Comparison of ENCODE assay signal across 32 cellular contexts in genomic region chr17:61355475-61355874, GRCh38. TPM values are rescaled to one million over a fixed set of nuclear protein-coding genes. Genes with fewer than 3 reads are reported as not detected.
"Had no signal": no experiment of that assay in that cellular context is flagged by ENCODE, and none has a peak within 500 bp of the region (broad histone marks: within the 10 kb centered on the region; RNA-seq: fewer than 3 reads in every experiment).

No MANE protein-coding gene starts in this region.

- H3K27ac ChIP-seq: brain microvascular endothelial cell, coronary artery, WERI-Rb-1 had no signal

- H3K27me3 Mint-ChIP-seq: activated B cell treated with CpG ODN at 0.5 μM for 24 hours; activated CD8-positive, alpha-beta T cell treated with anti-CD3 and anti-CD28 coated beads for 36 hours; activated naive CD8-positive, alpha-beta T cell; activated T-helper 17 cell treated with anti-CD3 and anti-CD28 coated beads, Interleukin-2, amount 50 U/mL, for 72 hours; central memory CD8-positive, alpha-beta T cell; effector memory CD8-positive, alpha-beta T cell; T-helper 17 cell had no signal

- H3K27me3 ChIP-seq: brain microvascular endothelial cell had no signal

- ATAC-seq: activated CD4-positive, CD25-positive, alpha-beta regulatory T cell treated with anti-CD3 and anti-CD28 coated beads, Interleukin-2, amount 50 U/mL, for 24 hours; activated CD8-positive, alpha-beta T cell treated with anti-CD3 and anti-CD28 coated beads for 36 hours; activated T-cell treated with anti-CD3 and anti-CD28 coated beads, Interleukin-2, amount 50 U/mL, for 4 hours; activated T-helper 17 cell treated with anti-CD3 and anti-CD28 coated beads, Interleukin-2, amount 50 U/mL, for 72 hours; effector memory CD8-positive, alpha-beta T cell; T-helper 17 cell had no signal

- H3K9me3 Mint-ChIP-seq: activated B cell treated with CpG ODN at 0.5 μM for 24 hours; activated CD8-positive, alpha-beta T cell treated with anti-CD3 and anti-CD28 coated beads for 36 hours; activated T-cell treated with anti-CD3 and anti-CD28 coated beads, Interleukin-2, amount 50 U/mL, for 4 hours; activated T-helper 17 cell treated with anti-CD3 and anti-CD28 coated beads, Interleukin-2, amount 50 U/mL, for 72 hours; central memory CD8-positive, alpha-beta T cell; effector memory CD8-positive, alpha-beta T cell; T-helper 2 cell treated with Interferon-gamma antibody and Interleukin-4, amounts not matched to agents 5 μg/mL and 100 μg/mL, for 36 hours had no signal

- H3K4me3 Mint-ChIP-seq: activated B cell treated with CpG ODN at 0.5 μM for 24 hours; activated CD8-positive, alpha-beta T cell treated with anti-CD3 and anti-CD28 coated beads for 36 hours; activated naive CD8-positive, alpha-beta T cell; activated T-cell treated with anti-CD3 and anti-CD28 coated beads, Interleukin-2, amount 50 U/mL, for 4 hours; activated T-helper 17 cell treated with anti-CD3 and anti-CD28 coated beads, Interleukin-2, amount 50 U/mL, for 72 hours; central memory CD8-positive, alpha-beta T cell; effector memory CD8-positive, alpha-beta T cell; T-helper 17 cell; T-helper 2 cell treated with Interferon-gamma antibody and Interleukin-4, amounts not matched to agents 5 μg/mL and 100 μg/mL, for 36 hours had no signal

- H3K4me1 Mint-ChIP-seq: activated B cell treated with CpG ODN at 0.5 μM for 24 hours; activated T-helper 17 cell treated with anti-CD3 and anti-CD28 coated beads, Interleukin-2, amount 50 U/mL, for 72 hours; central memory CD8-positive, alpha-beta T cell; T-helper 17 cell had no signal

- H3K4me3 ChIP-seq: coronary artery had no signal

- FAIRE-seq: astrocyte, bronchial epithelial cell, frontal cortex, TTC549 had no signal

- DNase-seq: activated B cell treated with CpG ODN at 0.5 μM for 24 hours; activated CD4-positive, alpha-beta T cell treated with anti-CD3 and anti-CD28 coated beads for 48 hours; activated CD4-positive, alpha-beta T cell treated with anti-CD3 and anti-CD28 coated beads, Interleukin-2, amount 50 U/mL, for 1 hour; activated CD4-positive, alpha-beta T cell treated with anti-CD3 and anti-CD28 coated beads, Interleukin-2, amount 50 U/mL, for 48 hours; activated CD8-positive, alpha-beta memory T cell treated with anti-CD3 and anti-CD28 coated beads for 24 hours; activated CD8-positive, alpha-beta T cell treated with anti-CD3 and anti-CD28 coated beads for 36 hours; activated effector memory CD4-positive, alpha-beta T cell treated with Interleukin-2 at 50 U/mL for 16 hours; activated gamma-delta T cell treated with Interleukin-2 at 50 U/mL for 16 hours; activated naive CD4-positive, alpha-beta T cell treated with anti-CD3 and anti-CD28 coated beads, Interleukin-2, amount 50 U/mL, for 16 hours; activated naive CD4-positive, alpha-beta T cell treated with Interleukin-2 at 50 U/mL for 16 hours; activated T-cell treated with anti-CD3 and anti-CD28 coated beads, Interleukin-2, amount 50 U/mL, for 4 hours; amniotic stem cell; anterior cingulate cortex; brain microvascular endothelial cell; dermis blood vessel endothelial cell; effector CD4-positive, alpha-beta T cell; effector memory CD8-positive, alpha-beta T cell; foreskin fibroblast; head of caudate nucleus; T-helper 1 cell; T-helper 17 cell; WERI-Rb-1 had no signal

- H3K27ac Mint-ChIP-seq: activated B cell treated with CpG ODN at 0.5 μM for 24 hours; activated CD8-positive, alpha-beta T cell treated with anti-CD3 and anti-CD28 coated beads for 36 hours; activated naive CD8-positive, alpha-beta T cell; activated T-helper 17 cell treated with anti-CD3 and anti-CD28 coated beads, Interleukin-2, amount 50 U/mL, for 72 hours; effector memory CD8-positive, alpha-beta T cell; T-helper 17 cell; T-helper 2 cell treated with Interferon-gamma antibody and Interleukin-4, amounts not matched to agents 5 μg/mL and 100 μg/mL, for 36 hours had no signal

- H3K36me3 ChIP-seq: brain microvascular endothelial cell, WERI-Rb-1 had no signal

RNA-seq across cellular contexts. Expression of gene TBX2, which starts 44.2 kb away (rescaled TPM):
- total RNA-seq: activated B cell treated with CpG ODN at 0.5 μM for 24 hours; activated CD8-positive, alpha-beta T cell treated with anti-CD3 and anti-CD28 coated beads for 36 hours; activated T-helper 17 cell treated with anti-CD3 and anti-CD28 coated beads, Interleukin-2, amount 50 U/mL, for 72 hours had no signal
